8 cellular contexts compared by ENCODE assay signal in genomic region chr15:92714457-92715401, GRCh38. TPM values are rescaled to one million over a fixed set of nuclear protein-coding genes. Genes with fewer than 3 reads are reported as not detected.
DNase-seq lines count a peak whose midpoint lies in the region; ATAC-seq and TF ChIP-seq lines count a peak whose summit lies in the region.

No MANE protein-coding gene starts in this region.

- peak overlapping the region; percentile 67 for H3K4me3 ChIP-seq in H7 (ENCODE audit: insufficient read depth, low read depth, low read length)
- H3K4me3 ChIP-seq in NB4 (ENCODE audit: low read depth, low read length): peak overlapping the region; percentile 17
- peak overlapping the region in 2 of 4 donors; percentile 46 to 70 for H3K4me3 ChIP-seq in adrenal gland

- intact Hi-C loops in adrenal gland (cut with DNase I) (loop anchor here (5.0 to 10.0 kb wide), 4 partner anchors 182 to 620 kb away; no protein-coding TSS in a partner anchor), left cardiac atrium (cut with DNase I) (no loop called here), posterior vena cava (cut with DNase I) (loop anchor here (5.0 kb wide), 2 partner anchors 192 to 197 kb away; no protein-coding TSS in a partner anchor)

- ATAC-seq in left cardiac atrium: peak; percentile 94

- H3K4me3 Mint-ChIP-seq in type B pancreatic cell: peak overlapping the region; percentile 91

- H3K9me3 ChIP-seq in adrenal gland (replicated peaks in 1 of 3): no peaks in the 10 kb centered on the region

- H3K27me3 ChIP-seq in H7 (ENCODE audit: control insufficient read depth, insufficient read depth, low read length): peaks cover 17% of the 10 kb centered on the region
- no peaks in the 10 kb centered on the region for H3K27me3 ChIP-seq in adrenal gland

- H3K4me1 Mint-ChIP-seq in type B pancreatic cell (ENCODE audit: unreplicated experiment): peaks cover 20% of the 10 kb centered on the region

- H3K27ac Mint-ChIP-seq in type B pancreatic cell: peak overlapping the region; percentile 83

- WGBS in adrenal gland, 4 donors: 1 to 2% (median 1%) methylated on average over 60 to 62 of the region's 62 CpGs

- TF ChIP-seq CTCF in NB4 (IDR thresholded peaks at IDR 0.05; ENCODE audit: low read depth, low read length) (peak; percentile 79), adrenal gland (IDR thresholded peaks at IDR 0.05) (peak; percentile 74 to 94 (median 80)), type B pancreatic cell (conservative IDR thresholded peaks at IDR 0.05) (peak; percentile 99)

- no peak for TF ChIP-seq POLR2A in NB4 (IDR thresholded peaks at IDR 0.05; ENCODE audit: extremely low read depth, insufficient read length)
- TF ChIP-seq POLR2A in adrenal gland (IDR thresholded peaks at IDR 0.05): no peak

- H3K36me3 ChIP-seq in H7 (replicated peaks; ENCODE audit: control insufficient read depth, insufficient read depth, low read length): no peaks in the 10 kb centered on the region
- H3K36me3 ChIP-seq in adrenal gland (replicated peaks in 1 of 2): no peaks in the 10 kb centered on the region

- no peaks in the 10 kb centered on the region for H3K9me3 Mint-ChIP-seq in type B pancreatic cell

- peak; percentile 80 for DNase-seq in G401 (ENCODE audit: low spot score)
- DNase-seq in H7: peak; percentile 86
- peak; percentile 78 for DNase-seq in NB4 (ENCODE audit: low read depth)
- DNase-seq in SW480 (ENCODE audit: low spot score): peak; percentile 61
- peak; percentile 63 to 88 (median 76) for DNase-seq in adrenal gland
- peak; percentile 80 for DNase-seq in left cardiac atrium
- DNase-seq in posterior vena cava (ENCODE audit: low spot score): peak; percentile 90
- peak; percentile 88 for DNase-seq in type B pancreatic cell (ENCODE audit: extremely low spot score, unreplicated experiment)

- H3K36me3 Mint-ChIP-seq in type B pancreatic cell: no peaks in the 10 kb centered on the region

- in situ Hi-C loops in G401 (cut with HindIII; ENCODE audit: low sequenced_read_pairs): no loop called here

- peak overlapping the region in 4 of 5 donors; percentile 25 to 83 (median 52) for H3K27ac ChIP-seq in adrenal gland

- H3K27me3 Mint-ChIP-seq in type B pancreatic cell: peaks cover 14% of the 10 kb centered on the region

- H3K4me1 ChIP-seq in adrenal gland (replicated peaks in 1 of 2): no peaks in the 10 kb centered on the region

RNA-seq across cellular contexts. Expression of gene FAM174B, which starts 59.2 kb away (rescaled TPM):
- total RNA-seq in G401 (2014; rRNA removed; shearing (Covaris generic)): 2.8 and 10.0 TPM in 2 replicates
- 16.8 and 26.8 TPM in 2 replicates for total RNA-seq in H7 (2014; rRNA removed; shearing (Covaris generic))
- total RNA-seq in adrenal gland (10 to 100 TPM in 5 of 8 donors, 1 to 10 TPM in 3; 3.7 to 14.3 (median 10.6) TPM), left cardiac atrium (10 to 100 TPM in 1 of 2 donors, 1 to 10 TPM in 1; 9.9 to 15.6 TPM), posterior vena cava (1 to 10 TPM; 8.0 to 9.0 TPM), type B pancreatic cell (ENCODE audit: low replicate concordance) (33.2 and 41.4 TPM in 2 replicates)
- 10 to 100 TPM in 1 of 3 donors, 1 to 10 TPM in 2; 7.7 to 16.4 (median 8.1) TPM for polyA plus RNA-seq in adrenal gland

Comparison
In these comparisons a context has a peak if more than half of its experiments do, and no peak if none do; other contexts are left out.
1. intact Hi-C loops: an anchor here in adrenal gland (5.0 to 10.0 kb wide) and posterior vena cava (5.0 kb wide); none called in left cardiac atrium.